In genomic region chr2:155867564-155867963, GRCh38 we compare ENCODE assay signal across 11 cellular contexts.
"Had no signal": no experiment of that assay in that cellular context is flagged by ENCODE, and none has a peak within 500 bp of the region (broad histone marks: within the 10 kb centered on the region; RNA-seq: fewer than 3 reads in every experiment).

No MANE protein-coding gene starts in this region.

- H3K9me3 ChIP-seq: HAP-1 had no signal

- H3K27ac ChIP-seq: GM23248 had no signal

- H3K4me2 ChIP-seq: GM23338 had no signal

- H3K27ac Mint-ChIP-seq: GM23338, H9, HFFc6 had no signal

- H3K9ac ChIP-seq: GM23248 had no signal

- H3K4me3 Mint-ChIP-seq: GM23338, H9, HFFc6 had no signal

- H3K36me3 ChIP-seq: HAP-1 had no signal

- H2AFZ ChIP-seq: GM23248, GM23338 had no signal

- DNase-seq: GM23248, GOT3, H7, H9, HCEC 1CT, HFFc6 had no signal

- H3K4me3 ChIP-seq: GM23248, GM23338, HAP-1 had no signal

- H3K9me3 Mint-ChIP-seq: GM23338, H9 had no signal

- FAIRE-seq: H1, H54 had no signal

- H3K4me1 Mint-ChIP-seq: GM23338 had no signal

- H3K4me1 ChIP-seq: HAP-1 had no signal

- ATAC-seq: GM23338, HCT116 had no signal
